10 cellular contexts compared by ENCODE assay signal in the genomic region with DNA sequence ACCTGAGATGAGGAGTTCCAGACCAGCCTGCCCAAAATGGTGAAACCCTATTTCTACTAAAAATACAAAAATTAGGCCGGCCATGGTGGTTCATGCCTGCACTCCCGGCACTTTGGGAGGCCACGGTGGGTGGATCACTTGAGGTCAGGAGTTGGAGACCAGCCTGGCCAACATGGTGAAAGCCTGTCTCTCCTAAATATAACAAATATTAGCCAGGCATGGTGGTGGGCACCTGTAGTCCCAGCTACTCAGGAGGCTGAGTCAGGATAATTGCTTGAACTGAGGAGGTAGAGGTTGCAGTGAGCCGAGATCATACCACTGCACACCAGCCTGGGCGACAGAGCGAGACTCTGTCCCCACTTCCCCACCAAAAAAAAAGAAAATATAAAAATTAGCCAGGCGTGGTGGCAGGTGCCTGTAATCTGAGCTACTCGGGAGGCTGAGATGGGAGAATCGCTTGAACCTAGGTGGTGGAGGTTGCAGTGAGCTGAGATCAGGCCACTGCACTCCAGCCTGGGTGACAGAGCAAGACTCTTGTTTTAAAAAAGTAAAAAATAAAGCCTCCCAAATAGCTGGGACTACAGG. TPM values are rescaled to one million over a fixed set of nuclear protein-coding genes. Genes with fewer than 3 reads are reported as not detected.
DNase-seq lines count a peak whose midpoint lies in the region; ATAC-seq and TF ChIP-seq lines count a peak whose summit lies in the region.
"Not testable (repeated sequence)": the region's sequence is repeated elsewhere in the genome, so short reads cannot be mapped to it uniquely, and the experiment has no call there.
"Had no signal": no experiment of that assay in that cellular context is flagged by ENCODE, and none has a peak within 500 bp of the region (broad histone marks: within the 10 kb centered on the region; RNA-seq: fewer than 3 reads in every experiment).

No MANE protein-coding gene starts in this region.

- H4K5ac ChIP-seq in IMR-90 (ENCODE audit: low read depth, low read length): not testable (repeated sequence)

- POLR2A ChIA-PET in A673 (lab: Charles Lee; ENCODE audit: low non-redundant PET); IMR-90 (lab: Charles Lee; ENCODE audit: unreplicated experiment): not testable (repeated sequence)
- POLR2A ChIA-PET in OCI-LY7 (lab: Charles Lee): interaction anchor here (0.7 to 2.4 kb wide), 9 partner anchors 8 to 60 kb away, joined by 4 to 15 read pairs (median 6); partner anchors contain the start of gene ELL3
- POLR2A ChIA-PET in activated CD4-positive, alpha-beta memory T cell treated with anti-CD3 and anti-CD28 coated beads, Interleukin-2, amount 10 ng/mL, durations not matched to agents 7 days and 5 days (lab: Charles Lee): interaction anchor here (0.6 to 5.1 kb wide), 12 partner anchors 9 to 1600 kb away, joined by 3 to 20 read pairs (median 4); partner anchors contain the start of genes CTDSPL2, ELL3, HYPK and SERINC4

- H3K4me3 ChIP-seq in A673 (ENCODE audit: low read depth, low read length, poor library complexity, severe bottlenecking); IMR-90 (ENCODE audit: insufficient read depth, low read depth, low read length): not testable (repeated sequence)
- H3K4me3 ChIP-seq in OCI-LY7 (ENCODE audit: low read depth, low read length, poor library complexity, severe bottlenecking): peak overlapping the region; percentile 95

- WGBS in IMR-90 (ENCODE audit: extremely low coverage in 2 of 2, insufficient read length in 1 of 2), 2 experiments: no CpG with 5 or more reads among the region's 9 CpGs

- H3K27me3 Mint-ChIP-seq in activated CD4-positive, alpha-beta memory T cell treated with anti-CD3 and anti-CD28 coated beads, Interleukin-2, amount 10 ng/mL, durations not matched to agents 7 days and 5 days; activated T-helper 2 cell treated with anti-CD3 and anti-CD28 coated beads, Interferon-gamma antibody, Interleukin-2, Interleukin-4, amounts not matched to agents 10 μg/mL and 5 μg/mL and 100 μg/mL, durations not matched to agents 14 hours and 24 hours and 36 hours (ENCODE audit: low read depth); osteocyte (ENCODE audit: unreplicated experiment): not testable (repeated sequence)

- not testable (repeated sequence) for TF ChIP-seq RAD21 in IMR-90 (IDR thresholded peaks at IDR 0.05; ENCODE audit: low read length)

- peaks cover 52% of the 10 kb centered on the region for H3K4me1 Mint-ChIP-seq in activated CD4-positive, alpha-beta memory T cell treated with anti-CD3 and anti-CD28 coated beads, Interleukin-2, amount 10 ng/mL, durations not matched to agents 7 days and 5 days
- peaks cover 27% of the 10 kb centered on the region for H3K4me1 Mint-ChIP-seq in activated T-helper 2 cell treated with anti-CD3 and anti-CD28 coated beads, Interferon-gamma antibody, Interleukin-2, Interleukin-4, amounts not matched to agents 10 μg/mL and 5 μg/mL and 100 μg/mL, durations not matched to agents 14 hours and 24 hours and 36 hours (ENCODE audit: low read depth)
- peaks cover 29% of the 10 kb centered on the region for H3K4me1 Mint-ChIP-seq in osteocyte (ENCODE audit: unreplicated experiment)

- not testable (repeated sequence) for H4K8ac ChIP-seq in IMR-90 (ENCODE audit: low read depth in 2 of 2, low read length in 2 of 2)

- not testable (repeated sequence) for H3K9me2 ChIP-seq in OCI-LY7 (ENCODE audit: insufficient read depth, low read length)

- H3K4me2 ChIP-seq in IMR-90 (ENCODE audit: low read depth, low read length): not testable (repeated sequence)
- peak overlapping the region; percentile 82 for H3K4me2 ChIP-seq in OCI-LY7 (ENCODE audit: low read length)

- H3K9me3 ChIP-seq in A673 (ENCODE audit: low read depth, low read length, poor library complexity, severe bottlenecking); IMR-90 (ENCODE audit: control insufficient read depth, insufficient read depth, low read length); OCI-LY7 (ENCODE audit: low read length): not testable (repeated sequence)

- not testable (repeated sequence) for H3K9me3 Mint-ChIP-seq in activated CD4-positive, alpha-beta memory T cell treated with anti-CD3 and anti-CD28 coated beads, Interleukin-2, amount 10 ng/mL, durations not matched to agents 7 days and 5 days; activated T-helper 2 cell treated with anti-CD3 and anti-CD28 coated beads, Interferon-gamma antibody, Interleukin-2, Interleukin-4, amounts not matched to agents 10 μg/mL and 5 μg/mL and 100 μg/mL, durations not matched to agents 14 hours and 24 hours and 36 hours; osteocyte (ENCODE audit: unreplicated experiment)

- not testable (repeated sequence) for H3K27me3 ChIP-seq in A673 (replicated peaks; ENCODE audit: insufficient read depth, low read depth, low read length, poor library complexity); IMR-90 (ENCODE audit: control insufficient read depth, insufficient read depth, low read length)

- dilution Hi-C loops in IMR-90 (cut with HindIII; ENCODE audit: low sequenced_read_pairs, unreplicated experiment): not testable (repeated sequence)

- not testable (repeated sequence) for H3K56ac ChIP-seq in IMR-90 (ENCODE audit: extremely low read depth, insufficient read depth, low read length)

- not testable (repeated sequence) for H2AK9ac ChIP-seq in IMR-90 (replicated peaks; ENCODE audit: low read depth, low read length, poor library complexity)

- H3K36me3 ChIP-seq in A673 (ENCODE audit: insufficient read depth, low read length, poor library complexity, severe bottlenecking) (peaks cover 42% of the 10 kb centered on the region), OCI-LY7 (ENCODE audit: insufficient read depth, low read length) (peaks cover 87% of the 10 kb centered on the region)
- H3K36me3 ChIP-seq in IMR-90 (ENCODE audit: control insufficient read depth, insufficient read depth, low read length): not testable (repeated sequence)

- H4K20me1 ChIP-seq in IMR-90 (ENCODE audit: insufficient read depth, low read length): not testable (repeated sequence)
- peaks cover 12% of the 10 kb centered on the region for H4K20me1 ChIP-seq in OCI-LY7 (ENCODE audit: insufficient read depth, low read length)

- H3K23ac ChIP-seq in IMR-90 (ENCODE audit: low read depth, low read length): 0 out of 2 replicates have a peak overlapping the region, but pooled peaks have one; percentile 5

- TF ChIP-seq CTCF in A673 (conservative IDR thresholded peaks at IDR 0.05; ENCODE audit: low read depth, low read length); IMR-90 (conservative IDR thresholded peaks at IDR 0.05; ENCODE audit: low read depth, low read length); OCI-LY7 (conservative IDR thresholded peaks at IDR 0.05; ENCODE audit: low read length); osteocyte (IDR thresholded peaks at IDR 0.05): not testable (repeated sequence)

- H3K4ac ChIP-seq in IMR-90 (ENCODE audit: low read depth, low read length): not testable (repeated sequence)

- not testable (repeated sequence) for H2BK5ac ChIP-seq in IMR-90 (ENCODE audit: low read depth, low read length, poor library complexity, severe bottlenecking)

- H3K18ac ChIP-seq in IMR-90 (ENCODE audit: low read depth, low read length): not testable (repeated sequence)

- not testable (repeated sequence) for H2BK120ac ChIP-seq in IMR-90 (ENCODE audit: low read depth, low read length)

- H3K14ac ChIP-seq in IMR-90 (replicated peaks; ENCODE audit: low read depth, low read length): not testable (repeated sequence)

- peaks cover 60% of the 10 kb centered on the region for H3K36me3 Mint-ChIP-seq in activated CD4-positive, alpha-beta memory T cell treated with anti-CD3 and anti-CD28 coated beads, Interleukin-2, amount 10 ng/mL, durations not matched to agents 7 days and 5 days (ENCODE audit: low read depth)
- peaks cover 66% of the 10 kb centered on the region for H3K36me3 Mint-ChIP-seq in activated T-helper 2 cell treated with anti-CD3 and anti-CD28 coated beads, Interferon-gamma antibody, Interleukin-2, Interleukin-4, amounts not matched to agents 10 μg/mL and 5 μg/mL and 100 μg/mL, durations not matched to agents 14 hours and 24 hours and 36 hours (ENCODE audit: low read depth)
- not testable (repeated sequence) for H3K36me3 Mint-ChIP-seq in osteocyte (ENCODE audit: unreplicated experiment)

- in situ Hi-C loops in IMR-90 (cut with MboI; ENCODE audit: low sequenced_read_pairs): not testable (repeated sequence)

- intact Hi-C loops in A673 (cut with micrococcal nuclease; ENCODE audit: unreplicated experiment); IMR-90 (cut with micrococcal nuclease); OCI-LY7 (cut with micrococcal nuclease; ENCODE audit: unreplicated experiment); activated T-helper 2 cell treated with anti-CD3 and anti-CD28 coated beads, Interferon-gamma antibody, Interleukin-2, Interleukin-4, amounts not matched to agents 10 μg/mL and 5 μg/mL and 100 μg/mL, durations not matched to agents 14 hours and 24 hours and 36 hours (cut with micrococcal nuclease): not testable (repeated sequence)

- H3K9ac ChIP-seq in IMR-90 (ENCODE audit: low read depth, low read length): not testable (repeated sequence)

- H3K79me2 ChIP-seq in OCI-LY7 (ENCODE audit: insufficient read depth, low read depth, low read length): peaks cover 100% of the 10 kb centered on the region

- H2BK15ac ChIP-seq in IMR-90 (ENCODE audit: low read depth, low read length): not testable (repeated sequence)

- not testable (repeated sequence) for H4K91ac ChIP-seq in IMR-90 (ENCODE audit: insufficient read depth, low read depth, low read length)

- H2BK20ac ChIP-seq in IMR-90 (ENCODE audit: low read depth, low read length): not testable (repeated sequence)

- H3K9me1 ChIP-seq in IMR-90 (ENCODE audit: insufficient read depth, low read length): not testable (repeated sequence)

- peak overlapping the region; percentile 17 for H3K4me3 Mint-ChIP-seq in activated CD4-positive, alpha-beta memory T cell treated with anti-CD3 and anti-CD28 coated beads, Interleukin-2, amount 10 ng/mL, durations not matched to agents 7 days and 5 days
- peak overlapping the region; percentile 1 for H3K4me3 Mint-ChIP-seq in activated T-helper 2 cell treated with anti-CD3 and anti-CD28 coated beads, Interferon-gamma antibody, Interleukin-2, Interleukin-4, amounts not matched to agents 10 μg/mL and 5 μg/mL and 100 μg/mL, durations not matched to agents 14 hours and 24 hours and 36 hours (ENCODE audit: low read depth)
- H3K4me3 Mint-ChIP-seq in osteocyte (ENCODE audit: unreplicated experiment): not testable (repeated sequence)

- H3K27ac Mint-ChIP-seq in activated CD4-positive, alpha-beta memory T cell treated with anti-CD3 and anti-CD28 coated beads, Interleukin-2, amount 10 ng/mL, durations not matched to agents 7 days and 5 days: peak overlapping the region; percentile 16
- H3K27ac Mint-ChIP-seq in activated T-helper 2 cell treated with anti-CD3 and anti-CD28 coated beads, Interferon-gamma antibody, Interleukin-2, Interleukin-4, amounts not matched to agents 10 μg/mL and 5 μg/mL and 100 μg/mL, durations not matched to agents 14 hours and 24 hours and 36 hours; osteocyte (ENCODE audit: unreplicated experiment): not testable (repeated sequence)

- peak overlapping the region; percentile 34 for H3K27ac ChIP-seq in A673 (ENCODE audit: low read depth, low read length, poor library complexity, severe bottlenecking)
- not testable (repeated sequence) for H3K27ac ChIP-seq in IMR-90 (ENCODE audit: insufficient read depth, low read length)
- peak overlapping the region; percentile 86 for H3K27ac ChIP-seq in OCI-LY7 (ENCODE audit: low read depth, low read length, poor library complexity, severe bottlenecking)

- H2AFZ ChIP-seq in IMR-90 (replicated peaks; ENCODE audit: low read length, poor library complexity); OCI-LY7 (ENCODE audit: low read length): not testable (repeated sequence)

- H2AK5ac ChIP-seq in IMR-90 (ENCODE audit: low read depth, low read length): not testable (repeated sequence)

- ATAC-seq in IMR-90 (ENCODE audit: low read depth): not testable (repeated sequence)

- not testable (repeated sequence) for H3K4me1 ChIP-seq in A673 (ENCODE audit: insufficient read depth, low read length, poor library complexity, severe bottlenecking); IMR-90 (ENCODE audit: control insufficient read depth, insufficient read depth, low read length)
- peaks cover 44% of the 10 kb centered on the region for H3K4me1 ChIP-seq in OCI-LY7 (ENCODE audit: insufficient read depth, low read length, poor library complexity, severe bottlenecking)

- not testable (repeated sequence) for BruUV-seq in A673 (replicated peaks; lab: Mats Ljungman, UMichigan); IMR-90 (replicated peaks; lab: Mats Ljungman, UMichigan); OCI-LY7 (replicated peaks; lab: Mats Ljungman, UMichigan)

- CTCF ChIA-PET in A673 (lab: Charles Lee); OCI-LY7 (lab: Charles Lee; ENCODE audit: unreplicated experiment): not testable (repeated sequence)
- CTCF ChIA-PET in IMR-90 (lab: Yijun Ruan, JAX): interaction anchor here (0.7 kb wide), 1 partner anchor 179 kb away, joined by 3 read pairs; no protein-coding TSS in a partner anchor
- CTCF ChIA-PET in activated CD4-positive, alpha-beta memory T cell treated with anti-CD3 and anti-CD28 coated beads, Interleukin-2, amount 10 ng/mL, durations not matched to agents 7 days and 5 days (lab: Charles Lee): interaction anchor here (2.0 kb wide), 1 partner anchor 54 kb away, joined by 8 read pairs; the partner anchor contains the start of gene ELL3

- not testable (repeated sequence) for TF ChIP-seq POLR2A in IMR-90 (IDR thresholded peaks at IDR 0.05; ENCODE audit: low read depth, low read length)

- not testable (repeated sequence) for DNase-seq in A673 (ENCODE audit: low spot score); IMR-90; activated CD4-positive, alpha-beta memory T cell treated with anti-CD3 and anti-CD28 coated beads, Interleukin-2, amount 10 ng/mL, durations not matched to agents 7 days and 5 days; activated T-helper 2 cell treated with anti-CD3 and anti-CD28 coated beads, Interferon-gamma antibody, Interleukin-2, Interleukin-4, amounts not matched to agents 10 μg/mL and 5 μg/mL and 100 μg/mL, durations not matched to agents 14 hours and 24 hours and 36 hours (ENCODE audit: low spot score)
- DNase-seq in OCI-LY7 (ENCODE audit: low spot score): peak; percentile 54
- DNase-seq in osteocyte (ENCODE audit: extremely low spot score, unreplicated experiment): peak; percentile 54

- H3K79me1 ChIP-seq in IMR-90 (ENCODE audit: low read depth in 1 of 2, low read length in 2 of 2): peaks cover 6 to 44% of the 10 kb centered on the region in 2 experiments; a peak in 3 of 4 replicates

RNA-seq across cellular contexts. Expression of gene WDR76, which starts 4.0 kb away (rescaled TPM):
- 61.3 and 65.2 TPM in 2 replicates for total RNA-seq in A673 (2021)
- 25.8 and 28.9 TPM in 2 replicates for total RNA-seq in IMR-90 (2012; rRNA removed)
- 4.7 and 4.8 TPM in 2 replicates for polyA plus RNA-seq in IMR-90 (2012; rRNA removed)
- polyA plus RNA-seq in IMR-90 (2012; cell fraction: cytosol; rRNA removed): 0.45 and 0.91 TPM in 2 replicates
- polyA plus RNA-seq in IMR-90 (2012; cell fraction: nucleus; rRNA removed; ENCODE audit: low replicate concordance): 0.35 and 2.0 TPM in 2 replicates
- 126 and 139 TPM in 2 replicates for total RNA-seq in OCI-LY7 (2014; rRNA removed; shearing (Covaris generic))
- 170 and 186 TPM in 2 replicates for total RNA-seq in OCI-LY7 (2022)
- total RNA-seq in activated CD4-positive, alpha-beta memory T cell treated with anti-CD3 and anti-CD28 coated beads, Interleukin-2, amount 10 ng/mL, durations not matched to agents 7 days and 5 days: 10 to 100 TPM; 72.2 to 74.7 TPM
- 67.8 and 71.0 TPM in 2 replicates for total RNA-seq in activated T-helper 2 cell treated with anti-CD3 and anti-CD28 coated beads, Interferon-gamma antibody, Interleukin-2, Interleukin-4, amounts not matched to agents 10 μg/mL and 5 μg/mL and 100 μg/mL, durations not matched to agents 14 hours and 24 hours and 36 hours
- 6.0 and 7.6 TPM in 2 replicates for total RNA-seq in osteocyte

RNA-seq across cellular contexts. Expression of gene MFAP1, which starts 6.3 kb away (rescaled TPM):
- total RNA-seq in A673 (2021) (43.2 and 45.4 TPM in 2 replicates), IMR-90 (2012; rRNA removed) (28.5 and 32.2 TPM in 2 replicates), OCI-LY7 (2022) (57.2 and 72.1 TPM in 2 replicates), osteocyte (29.6 and 30.2 TPM in 2 replicates)
- polyA plus RNA-seq in IMR-90 (2012; rRNA removed): 20.8 and 21.6 TPM in 2 replicates
- polyA plus RNA-seq in IMR-90 (2012; cell fraction: cytosol; rRNA removed): 5.7 and 6.3 TPM in 2 replicates
- 1.6 and 10.0 TPM in 2 replicates for polyA plus RNA-seq in IMR-90 (2012; cell fraction: nucleus; rRNA removed; ENCODE audit: low replicate concordance)
- total RNA-seq in OCI-LY7 (2014; rRNA removed; shearing (Covaris generic)): 25.3 and 43.4 TPM in 2 replicates
- total RNA-seq in activated CD4-positive, alpha-beta memory T cell treated with anti-CD3 and anti-CD28 coated beads, Interleukin-2, amount 10 ng/mL, durations not matched to agents 7 days and 5 days: 10 to 100 TPM; 34.4 to 37.3 TPM
- total RNA-seq in activated T-helper 2 cell treated with anti-CD3 and anti-CD28 coated beads, Interferon-gamma antibody, Interleukin-2, Interleukin-4, amounts not matched to agents 10 μg/mL and 5 μg/mL and 100 μg/mL, durations not matched to agents 14 hours and 24 hours and 36 hours: 43.7 and 44.3 TPM in 2 replicates

RNA-seq across cellular contexts. Expression of gene HYPK, which starts 30.4 kb away (rescaled TPM):
- total RNA-seq in A673 (2021) (33.6 and 34.9 TPM in 2 replicates), IMR-90 (2012; rRNA removed) (1.4 and 5.3 TPM in 2 replicates), OCI-LY7 (2022) (48.9 and 53.6 TPM in 2 replicates), osteocyte (13.7 and 14.0 TPM in 2 replicates)
- 7.2 and 9.1 TPM in 2 replicates for polyA plus RNA-seq in IMR-90 (2012; rRNA removed)
- 0.37 and 2.3 TPM in 2 replicates for polyA plus RNA-seq in IMR-90 (2012; cell fraction: cytosol; rRNA removed)
- 10.1 and 29.6 TPM in 2 replicates for polyA plus RNA-seq in IMR-90 (2012; cell fraction: nucleus; rRNA removed; ENCODE audit: low replicate concordance)
- 16.1 and 25.0 TPM in 2 replicates for total RNA-seq in OCI-LY7 (2014; rRNA removed; shearing (Covaris generic))
- 10 to 100 TPM; 14.3 to 14.4 TPM for total RNA-seq in activated CD4-positive, alpha-beta memory T cell treated with anti-CD3 and anti-CD28 coated beads, Interleukin-2, amount 10 ng/mL, durations not matched to agents 7 days and 5 days
- total RNA-seq in activated T-helper 2 cell treated with anti-CD3 and anti-CD28 coated beads, Interferon-gamma antibody, Interleukin-2, Interleukin-4, amounts not matched to agents 10 μg/mL and 5 μg/mL and 100 μg/mL, durations not matched to agents 14 hours and 24 hours and 36 hours: 23.6 and 24.3 TPM in 2 replicates

RNA-seq across cellular contexts. Expression of gene SERINC4, which starts 30.8 kb away (rescaled TPM):
- total RNA-seq in A673 (2021): 0.33 TPM in 1 of 2 replicates, not detected in the other
- total RNA-seq in IMR-90 (2012; rRNA removed): under 0.01 TPM in 1 of 2 replicates, not detected in the other
- 0.09 TPM in 1 of 2 replicates, not detected in the other for polyA plus RNA-seq in IMR-90 (2012; rRNA removed)
- polyA plus RNA-seq in IMR-90 (2012; cell fraction: cytosol; rRNA removed): 0.03 TPM in 1 of 2 replicates, not detected in the other
- polyA plus RNA-seq in IMR-90 (2012; cell fraction: nucleus; rRNA removed; ENCODE audit: low replicate concordance): 0.08 and 0.14 TPM in 2 replicates
- total RNA-seq in OCI-LY7 (2014; rRNA removed; shearing (Covaris generic)): 0.23 and 0.60 TPM in 2 replicates
- total RNA-seq in OCI-LY7 (2022): 1.1 and 1.9 TPM in 2 replicates
- under 1 TPM; 0.15 to 0.18 TPM for total RNA-seq in activated CD4-positive, alpha-beta memory T cell treated with anti-CD3 and anti-CD28 coated beads, Interleukin-2, amount 10 ng/mL, durations not matched to agents 7 days and 5 days
- 0.28 and 0.57 TPM in 2 replicates for total RNA-seq in activated T-helper 2 cell treated with anti-CD3 and anti-CD28 coated beads, Interferon-gamma antibody, Interleukin-2, Interleukin-4, amounts not matched to agents 10 μg/mL and 5 μg/mL and 100 μg/mL, durations not matched to agents 14 hours and 24 hours and 36 hours
- not detected in 2 replicates for total RNA-seq in osteocyte
- total RNA-seq: GM23248, MCF 10A, RPMI7951, SJSA1 had no signal
- polyA plus RNA-seq: GM23248 had no signal

RNA-seq across cellular contexts. Expression of gene SERF2, which starts 38.7 kb away (rescaled TPM):
- total RNA-seq in A673 (2021) (632 and 654 TPM in 2 replicates), IMR-90 (2012; rRNA removed) (157 and 526 TPM in 2 replicates), OCI-LY7 (2022) (1,328 and 1,370 TPM in 2 replicates), osteocyte (1,268 and 1,325 TPM in 2 replicates)
- polyA plus RNA-seq in IMR-90 (2012; rRNA removed): 2,187 and 2,655 TPM in 2 replicates
- polyA plus RNA-seq in IMR-90 (2012; cell fraction: cytosol; rRNA removed): 2,134 and 2,630 TPM in 2 replicates
- 589 and 688 TPM in 2 replicates for polyA plus RNA-seq in IMR-90 (2012; cell fraction: nucleus; rRNA removed; ENCODE audit: low replicate concordance)
- 581 and 622 TPM in 2 replicates for total RNA-seq in OCI-LY7 (2014; rRNA removed; shearing (Covaris generic))
- 100 to 1,000 TPM; 907 to 928 TPM for total RNA-seq in activated CD4-positive, alpha-beta memory T cell treated with anti-CD3 and anti-CD28 coated beads, Interleukin-2, amount 10 ng/mL, durations not matched to agents 7 days and 5 days
- total RNA-seq in activated T-helper 2 cell treated with anti-CD3 and anti-CD28 coated beads, Interferon-gamma antibody, Interleukin-2, Interleukin-4, amounts not matched to agents 10 μg/mL and 5 μg/mL and 100 μg/mL, durations not matched to agents 14 hours and 24 hours and 36 hours: 580 and 598 TPM in 2 replicates
